In genomic region chr11:65718964-65719492, GRCh38 we compare ENCODE assay signal across 8 cellular contexts. TPM values are rescaled to one million over a fixed set of nuclear protein-coding genes. Genes with fewer than 3 reads are reported as not detected.
A peak's percentile ranks its signal among the peaks of the same experiment; 100 is the strongest.
DNase-seq lines count a peak whose midpoint lies in the region; ATAC-seq lines count a peak whose summit lies in the region.

No MANE protein-coding gene starts in this region.

- peaks cover 2% of the 10 kb centered on the region for H3K27me3 Mint-ChIP-seq in activated CD4-positive, alpha-beta T cell treated with anti-CD3 and anti-CD28 coated beads, Interleukin-2, amount 10 ng/mL, durations not matched to agents 24 days and 14 days
- no peaks in the 10 kb centered on the region for H3K27me3 Mint-ChIP-seq in activated CD8-positive, alpha-beta T cell treated with anti-CD3 and anti-CD28 coated beads, Interleukin-2, amount 10 ng/mL, durations not matched to agents 7 days and 5 days (ENCODE audit: low read depth)

- no peak for ATAC-seq in activated CD8-positive, alpha-beta T cell treated with anti-CD3 and anti-CD28 coated beads, Interleukin-2, amount 10 ng/mL, durations not matched to agents 7 days and 5 days
- ATAC-seq in left ventricle myocardium superior (peak; percentile 24), GM19397 (IDR thresholded peaks at IDR 0.05; ENCODE audit: unreplicated experiment) (no peak)

- H3K4me1 Mint-ChIP-seq in activated CD4-positive, alpha-beta T cell treated with anti-CD3 and anti-CD28 coated beads, Interleukin-2, amount 10 ng/mL, durations not matched to agents 24 days and 14 days = peaks cover 25% of the 10 kb centered on the region
- H3K4me1 Mint-ChIP-seq in activated CD8-positive, alpha-beta T cell treated with anti-CD3 and anti-CD28 coated beads, Interleukin-2, amount 10 ng/mL, durations not matched to agents 7 days and 5 days (ENCODE audit: low read depth) = peaks cover 42% of the 10 kb centered on the region

- peak overlapping the region; percentile 97 for H3K4me3 Mint-ChIP-seq in activated CD4-positive, alpha-beta T cell treated with anti-CD3 and anti-CD28 coated beads, Interleukin-2, amount 10 ng/mL, durations not matched to agents 24 days and 14 days
- H3K4me3 Mint-ChIP-seq in activated CD8-positive, alpha-beta T cell treated with anti-CD3 and anti-CD28 coated beads, Interleukin-2, amount 10 ng/mL, durations not matched to agents 7 days and 5 days = peak overlapping the region; percentile 95

- POLR2A ChIA-PET in activated CD8-positive, alpha-beta T cell treated with anti-CD3 and anti-CD28 coated beads, Interleukin-2, amount 10 ng/mL, durations not matched to agents 7 days and 5 days (lab: Charles Lee) = interaction anchor here (0.6 to 2.1 kb wide), 3 partner anchors 7 to 131 kb away, joined by 3 to 10 read pairs (median 3); partner anchors contain the start of gene KAT5

- peak; percentile 61 for DNase-seq in activated CD4-positive, alpha-beta T cell treated with anti-CD3 and anti-CD28 coated beads, Interleukin-2, amount 10 ng/mL, durations not matched to agents 24 days and 14 days
- DNase-seq in activated CD4-positive, alpha-beta T cell treated with anti-CD3 and anti-CD28 coated beads, Interleukin-2, amount 50 U/mL, for 1 hour = no peak
- no peak for DNase-seq in activated CD8-positive, alpha-beta T cell treated with anti-CD3 and anti-CD28 coated beads, Interleukin-2, amount 10 ng/mL, durations not matched to agents 7 days and 5 days
- DNase-seq in left ventricle myocardium superior (peak; percentile 65), stromal cell of bone marrow (ENCODE audit: low read depth) (peak; percentile 11), KG1 (lab: John Stamatoyannopoulos, UW) (no peak), SIG-M5 treated with dmso at 0.1 percent for 504 hours (lab: John Stamatoyannopoulos, UW; ENCODE audit: unreplicated experiment) (no peak)

- H3K36me3 Mint-ChIP-seq in activated CD4-positive, alpha-beta T cell treated with anti-CD3 and anti-CD28 coated beads, Interleukin-2, amount 10 ng/mL, durations not matched to agents 24 days and 14 days (ENCODE audit: low read depth) = peaks cover 56% of the 10 kb centered on the region
- peaks cover 56% of the 10 kb centered on the region for H3K36me3 Mint-ChIP-seq in activated CD8-positive, alpha-beta T cell treated with anti-CD3 and anti-CD28 coated beads, Interleukin-2, amount 10 ng/mL, durations not matched to agents 7 days and 5 days (ENCODE audit: low read depth)

- H3K27ac Mint-ChIP-seq in activated CD4-positive, alpha-beta T cell treated with anti-CD3 and anti-CD28 coated beads, Interleukin-2, amount 10 ng/mL, durations not matched to agents 24 days and 14 days = peak overlapping the region; percentile 74
- H3K27ac Mint-ChIP-seq in activated CD8-positive, alpha-beta T cell treated with anti-CD3 and anti-CD28 coated beads, Interleukin-2, amount 10 ng/mL, durations not matched to agents 7 days and 5 days = peak overlapping the region; percentile 89

- no peaks in the 10 kb centered on the region for H3K9me3 Mint-ChIP-seq in activated CD4-positive, alpha-beta T cell treated with anti-CD3 and anti-CD28 coated beads, Interleukin-2, amount 10 ng/mL, durations not matched to agents 24 days and 14 days
- H3K9me3 Mint-ChIP-seq in activated CD8-positive, alpha-beta T cell treated with anti-CD3 and anti-CD28 coated beads, Interleukin-2, amount 10 ng/mL, durations not matched to agents 7 days and 5 days (ENCODE audit: insufficient read depth) = no peaks in the 10 kb centered on the region

- CTCF ChIA-PET in activated CD8-positive, alpha-beta T cell treated with anti-CD3 and anti-CD28 coated beads, Interleukin-2, amount 10 ng/mL, durations not matched to agents 7 days and 5 days (lab: Charles Lee) = interaction anchor here (1.0 to 2.6 kb wide), 9 partner anchors 13 to 169 kb away, joined by 3 to 18 read pairs (median 5); partner anchors contain the start of genes FIBP and PCNX3

- intact Hi-C loops in activated CD4-positive, alpha-beta T cell treated with anti-CD3 and anti-CD28 coated beads, Interleukin-2, amount 10 ng/mL, durations not matched to agents 24 days and 14 days (cut with micrococcal nuclease) = no loop called here
- intact Hi-C loops in left ventricle myocardium superior (cut with micrococcal nuclease) = no loop called here

RNA-seq across cellular contexts. Expression of gene RNASEH2C, which starts 1.6 kb away (rescaled TPM):
- total RNA-seq in activated CD4-positive, alpha-beta T cell treated with anti-CD3 and anti-CD28 coated beads, Interleukin-2, amount 10 ng/mL, durations not matched to agents 24 days and 14 days = 86.4 and 100.0 TPM in 2 replicates
- total RNA-seq in activated CD8-positive, alpha-beta T cell treated with anti-CD3 and anti-CD28 coated beads, Interleukin-2, amount 10 ng/mL, durations not matched to agents 7 days and 5 days = 10 to 100 TPM; 88.0 to 92.3 TPM
- total RNA-seq in left ventricle myocardium superior = 42.4 TPM

RNA-seq across cellular contexts. Expression of gene KAT5, which starts 7.0 kb away (rescaled TPM):
- total RNA-seq in activated CD4-positive, alpha-beta T cell treated with anti-CD3 and anti-CD28 coated beads, Interleukin-2, amount 10 ng/mL, durations not matched to agents 24 days and 14 days = 71.6 and 72.3 TPM in 2 replicates
- 10 to 100 TPM; 63.2 to 68.7 TPM for total RNA-seq in activated CD8-positive, alpha-beta T cell treated with anti-CD3 and anti-CD28 coated beads, Interleukin-2, amount 10 ng/mL, durations not matched to agents 7 days and 5 days
- total RNA-seq in left ventricle myocardium superior = 50.1 TPM

RNA-seq across cellular contexts. Expression of gene RELA, which starts 56.3 kb away (rescaled TPM):
- 95.7 and 98.2 TPM in 2 replicates for total RNA-seq in activated CD4-positive, alpha-beta T cell treated with anti-CD3 and anti-CD28 coated beads, Interleukin-2, amount 10 ng/mL, durations not matched to agents 24 days and 14 days
- 10 to 100 TPM; 72.5 to 82.4 TPM for total RNA-seq in activated CD8-positive, alpha-beta T cell treated with anti-CD3 and anti-CD28 coated beads, Interleukin-2, amount 10 ng/mL, durations not matched to agents 7 days and 5 days
- 40.1 TPM for total RNA-seq in left ventricle myocardium superior

Comparison
In these comparisons a context has a peak if more than half of its experiments do, and no peak if none do; other contexts are left out.
1. DNase-seq: peak in activated CD4-positive, alpha-beta T cell treated with anti-CD3 and anti-CD28 coated beads, Interleukin-2, amount 10 ng/mL, durations not matched to agents 24 days and 14 days (single experiment), left ventricle myocardium superior (single experiment) and stromal cell of bone marrow (single experiment); none in activated CD4-positive, alpha-beta T cell treated with anti-CD3 and anti-CD28 coated beads, Interleukin-2, amount 50 U/mL, for 1 hour (single experiment), activated CD8-positive, alpha-beta T cell treated with anti-CD3 and anti-CD28 coated beads, Interleukin-2, amount 10 ng/mL, durations not matched to agents 7 days and 5 days (single experiment), KG1 (single experiment) and SIG-M5 treated with dmso at 0.1 percent for 504 hours (single experiment).